Comparison of ENCODE assay signal across 1 cellular context in genomic region chr16:4846901-4847773, GRCh38.
A peak's percentile ranks its signal among the peaks of the same experiment; 100 is the strongest.
TF ChIP-seq lines count a peak whose summit lies in the region.

GLYR1 (minus strand) TSS chr16:4847288; CDS start chr16:4847265, 23 bp downstream.
UBN1 (plus strand) TSS chr16:4847481; CDS start chr16:4852918, 5,437 bp downstream.

TF ChIP-seq in WTC11, 78 proteins besides CTCF, POLR2A, EP300 and RAD21 (continued from another document and continues in another):
- TF ChIP-seq ZBTB21 (CRISPR knock-in tag; IDR thresholded peaks at IDR 0.05; ENCODE audit: borderline replicate concordance) (peak; percentile 62; the same call in 1 of the 2 replicates), ZNF317 (CRISPR knock-in tag; IDR thresholded peaks at IDR 0.05; ENCODE audit: borderline replicate concordance, low read depth) (no peak), TP53 (CRISPR knock-in tag; IDR thresholded peaks at IDR 0.05) (no peak), NFYB (CRISPR knock-in tag; conservative IDR thresholded peaks at IDR 0.05; ENCODE audit: low read depth) (peak; percentile 99), ATF6 (CRISPR knock-in tag; IDR thresholded peaks at IDR 0.05) (no peak), PRDM15 (CRISPR knock-in tag; IDR thresholded peaks at IDR 0.05) (no peak), ATF3 (CRISPR knock-in tag; conservative IDR thresholded peaks at IDR 0.05) (no peak), TEAD1 (CRISPR knock-in tag; IDR thresholded peaks at IDR 0.05) (no peak), ZNF416 (CRISPR knock-in tag; IDR thresholded peaks at IDR 0.05) (no peak), NR2C2 (CRISPR knock-in tag; IDR thresholded peaks at IDR 0.05) (no peak), STAT6 (CRISPR knock-in tag; conservative IDR thresholded peaks at IDR 0.05; ENCODE audit: low read depth) (no peak), NFATC4 (CRISPR knock-in tag; IDR thresholded peaks at IDR 0.05) (no peak), HMGXB4 (CRISPR knock-in tag; IDR thresholded peaks at IDR 0.05) (peak; percentile 87; the same call in 1 of the 2 replicates), FOXK1 (CRISPR knock-in tag; IDR thresholded peaks at IDR 0.05) (peak; percentile 90), JUN (CRISPR knock-in tag; IDR thresholded peaks at IDR 0.05) (no peak), IRF2 (CRISPR knock-in tag; IDR thresholded peaks at IDR 0.05; ENCODE audit: borderline replicate concordance, low read depth) (no peak), TCF7 (CRISPR knock-in tag; IDR thresholded peaks at IDR 0.05; ENCODE audit: low read depth) (no peak), ZNF396 (CRISPR knock-in tag; IDR thresholded peaks at IDR 0.05; ENCODE audit: borderline replicate concordance) (no peak), FOXJ3 (CRISPR knock-in tag; IDR thresholded peaks at IDR 0.05; ENCODE audit: borderline replicate concordance) (no peak), JAZF1 (CRISPR knock-in tag; IDR thresholded peaks at IDR 0.05) (no peak), PREB (CRISPR knock-in tag; IDR thresholded peaks at IDR 0.05; ENCODE audit: borderline replicate concordance) (no peak), ESRRA (CRISPR knock-in tag; IDR thresholded peaks at IDR 0.05; ENCODE audit: borderline replicate concordance) (no peak), ETV6 (CRISPR knock-in tag; IDR thresholded peaks at IDR 0.05) (0 out of 2 replicates have a peak, but pooled peaks have one; percentile 38), CDX4 (CRISPR knock-in tag; IDR thresholded peaks at IDR 0.05; ENCODE audit: borderline replicate concordance) (no peak), ZNF138 (CRISPR knock-in tag; conservative IDR thresholded peaks at IDR 0.05) (no peak), RELA (CRISPR knock-in tag; IDR thresholded peaks at IDR 0.05; ENCODE audit: borderline replicate concordance) (no peak), MYBL2 (CRISPR knock-in tag; IDR thresholded peaks at IDR 0.05) (0 out of 2 replicates have a peak, but pooled peaks have one; percentile 38), ZNF425 (CRISPR knock-in tag; conservative IDR thresholded peaks at IDR 0.05) (no peak), HMGA2 (CRISPR knock-in tag; IDR thresholded peaks at IDR 0.05) (no peak), FOXP1 (CRISPR knock-in tag; IDR thresholded peaks at IDR 0.05; ENCODE audit: borderline replicate concordance) (peak; percentile 86; the same call in 1 of the 2 replicates), MXD4 (CRISPR knock-in tag; IDR thresholded peaks at IDR 0.05; ENCODE audit: borderline replicate concordance) (no peak), SOX15 (CRISPR knock-in tag; IDR thresholded peaks at IDR 0.05) (no peak), RORB (CRISPR knock-in tag; IDR thresholded peaks at IDR 0.05) (no peak), SP1 (CRISPR knock-in tag; conservative IDR thresholded peaks at IDR 0.05) (peak; percentile 74), GRHL2 (CRISPR knock-in tag; IDR thresholded peaks at IDR 0.05; ENCODE audit: insufficient replicate concordance, severe bottlenecking) (no peak), CREM (CRISPR knock-in tag; IDR thresholded peaks at IDR 0.05) (peak; percentile 86; the same call in 1 of the 2 replicates), SMAD3 (CRISPR knock-in tag; IDR thresholded peaks at IDR 0.05; ENCODE audit: borderline replicate concordance) (no peak), ZNF512 (CRISPR knock-in tag; IDR thresholded peaks at IDR 0.05; ENCODE audit: borderline replicate concordance) (no peak), NFE2L1 (CRISPR knock-in tag; IDR thresholded peaks at IDR 0.05) (no peak), NR3C1 (CRISPR knock-in tag; conservative IDR thresholded peaks at IDR 0.05; ENCODE audit: low read depth) (no peak), ZSCAN18 (CRISPR knock-in tag; IDR thresholded peaks at IDR 0.05) (no peak)
